8 cellular contexts compared by ENCODE assay signal in the genomic region with DNA sequence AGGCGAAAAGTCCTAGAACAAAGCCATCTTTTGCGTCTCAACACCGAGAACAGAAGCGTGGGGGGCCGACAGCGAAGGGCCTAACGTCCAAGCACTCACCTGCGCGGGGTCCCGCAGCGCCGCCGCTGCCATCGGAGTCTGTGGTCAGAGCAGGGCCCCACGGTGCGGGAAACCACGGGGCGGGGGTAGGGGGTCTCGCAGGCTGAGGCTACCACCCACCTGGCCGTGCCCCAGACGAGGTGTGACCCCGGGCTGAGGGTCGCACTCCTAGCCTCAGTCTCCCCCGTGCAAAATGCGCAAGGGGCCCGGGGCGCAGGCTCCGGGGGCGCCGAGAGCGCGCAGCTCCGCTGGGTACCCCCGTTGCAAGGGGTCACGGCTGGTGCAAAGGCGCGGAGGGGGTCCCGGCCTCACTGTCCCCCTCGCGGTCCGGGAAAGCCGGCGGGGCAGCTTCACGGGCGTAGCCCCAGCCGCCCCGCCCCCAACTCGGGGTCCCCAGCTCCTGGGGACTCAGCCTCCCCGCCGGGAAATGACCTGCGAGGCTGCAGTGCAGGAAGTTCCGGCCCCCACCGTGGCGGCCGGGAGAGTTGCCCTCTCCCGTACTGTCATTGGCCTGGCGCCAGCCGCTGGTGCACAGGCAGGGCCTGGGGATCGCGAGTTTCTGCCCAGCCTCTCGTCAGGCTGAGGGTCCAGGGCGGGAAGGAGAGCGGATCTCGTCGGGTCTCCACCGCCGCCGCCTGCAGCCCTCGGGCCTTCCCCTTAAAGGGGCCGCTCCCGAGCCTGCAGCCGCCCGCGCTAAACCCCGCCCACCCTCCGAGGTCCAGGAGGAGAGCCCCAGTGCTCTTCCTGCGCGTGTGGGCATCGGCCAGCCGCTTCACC. TPM values are rescaled to one million over a fixed set of nuclear protein-coding genes. Genes with fewer than 3 reads are reported as not detected.
DNase-seq lines count a peak whose midpoint lies in the region; ATAC-seq and TF ChIP-seq lines count a peak whose summit lies in the region.

Gene ZNF792, minus strand, starts transcription at position 699 of the 876 bp plus-strand sequence. Its CDS starts 567 bp downstream, at position 132.

- no peaks in the 10 kb centered on the region for H3K27me3 Mint-ChIP-seq in CD4-positive, alpha-beta memory T cell

- peak within 1 kb of the TSS; percentile 93 to 99 (median 97) for H3K4me3 Mint-ChIP-seq in CD4-positive, alpha-beta memory T cell

- H3K9me3 Mint-ChIP-seq in CD4-positive, alpha-beta memory T cell = peaks cover 4 to 74% (median 62%) of the 10 kb centered on the region in 8 donors

- peaks cover 18 to 28% (median 24%) of the 10 kb centered on the region in 4 donors for H3K4me1 Mint-ChIP-seq in CD4-positive, alpha-beta memory T cell

- ATAC-seq in GM19463 (IDR thresholded peaks at IDR 0.05; ENCODE audit: unreplicated experiment) (peak; percentile 83), right cardiac atrium (peak; percentile 81 to 90), psoas muscle (peak; percentile 68 to 90 (median 80))

- intact Hi-C loops in CD4-positive, alpha-beta memory T cell (cut with micrococcal nuclease) = loop anchor here (5.0 kb wide), 1 partner anchor 36 kb away; the partner anchor contains the start of gene ZNF30
- intact Hi-C loops in right cardiac atrium (cut with DNase I) (no loop called here), psoas muscle (cut with DNase I) (no loop called here)

- DNase-seq in CD4-positive, alpha-beta memory T cell = peak; percentile 36 to 57 (median 39)
- DNase-seq in KG1 (lab: John Stamatoyannopoulos, UW) (peak; percentile 16), SW480 (ENCODE audit: low spot score) (peak; percentile 67), anterior cingulate cortex (lab: John Stamatoyannopoulos, UW) (peak in 40 of 58 donors; percentile 3 to 62 (median 29)), right cardiac atrium (peak; percentile 73 to 92 (median 89)), psoas muscle (peak; percentile 70 to 82), GOT3 (lab: John Stamatoyannopoulos, UW) (no peak)

- POLR2A ChIA-PET in CD4-positive, alpha-beta memory T cell (lab: Charles Lee; ENCODE audit: partially characterized antibody) = interaction anchor here (0.5 to 3.4 kb wide), 15 partner anchors 9 to 305 kb away, joined by 3 to 34 read pairs (median 4); partner anchors contain the start of genes GRAMD1A, SCGB2B2, USF2 and ZNF30

- H3K27me3 ChIP-seq in CD4-positive, alpha-beta memory T cell (ENCODE audit: insufficient read depth, low read length) = no peaks in the 10 kb centered on the region
- H3K27me3 ChIP-seq in right cardiac atrium (ENCODE audit: control insufficient read depth, insufficient read depth) (no peaks in the 10 kb centered on the region), psoas muscle (ENCODE audit: insufficient read depth in 3 of 3, low read length in 2 of 3) (no peaks in the 10 kb centered on the region)

- peak within 1 kb of the TSS; percentile 62 to 80 for H3K4me3 ChIP-seq in CD4-positive, alpha-beta memory T cell (ENCODE audit: low read length in 2 of 2)
- H3K4me3 ChIP-seq in right cardiac atrium (ENCODE audit: low read length) = peak within 1 kb of the TSS; percentile 87
- peak within 1 kb of the TSS; percentile 99 for H3K4me3 ChIP-seq in psoas muscle

- peaks cover 34% of the 10 kb centered on the region for H3K36me3 ChIP-seq in CD4-positive, alpha-beta memory T cell (ENCODE audit: insufficient read depth, low read length)
- peaks cover 16 to 22% of the 10 kb centered on the region in 2 donors for H3K36me3 ChIP-seq in psoas muscle (ENCODE audit: insufficient read depth in 1 of 2, low read depth in 1 of 2)

- peak within 1 kb of the TSS; percentile 88 to 97 (median 93) for H3K27ac Mint-ChIP-seq in CD4-positive, alpha-beta memory T cell

- TF ChIP-seq CTCF in psoas muscle (IDR thresholded peaks at IDR 0.05) = no peak

- H3K36me3 Mint-ChIP-seq in CD4-positive, alpha-beta memory T cell = peaks cover 52 to 58% of the 10 kb centered on the region in 2 donors

- H3K27ac ChIP-seq in CD4-positive, alpha-beta memory T cell (ENCODE audit: low read depth, low read length) = peak within 1 kb of the TSS; percentile 49
- peak within 1 kb of the TSS; percentile 73 for H3K27ac ChIP-seq in right cardiac atrium (ENCODE audit: low read length)
- H3K27ac ChIP-seq in psoas muscle = peak within 1 kb of the TSS; percentile 63

- WGBS in right cardiac atrium = under 1% methylated on average over 80 of the region's 80 CpGs
- 0 to 1% (median 0%) methylated on average over 44 to 80 of the region's 80 CpGs for WGBS in psoas muscle, 3 donors

- H3K4me1 ChIP-seq in CD4-positive, alpha-beta memory T cell (ENCODE audit: insufficient read depth, low read length) = peaks cover 18% of the 10 kb centered on the region
- H3K4me1 ChIP-seq in right cardiac atrium (ENCODE audit: control insufficient read depth, insufficient read depth, low read length) (peaks cover 7% of the 10 kb centered on the region), psoas muscle (peaks cover 11% of the 10 kb centered on the region)

- peaks cover 32 to 37% of the 10 kb centered on the region in 2 donors for H3K9me3 ChIP-seq in CD4-positive, alpha-beta memory T cell (ENCODE audit: control insufficient read depth in 1 of 2, low read length in 2 of 2)
- peaks cover 17% of the 10 kb centered on the region for H3K9me3 ChIP-seq in right cardiac atrium (ENCODE audit: control insufficient read depth, low read length)
- peaks cover 15% of the 10 kb centered on the region for H3K9me3 ChIP-seq in psoas muscle

- CTCF ChIA-PET in CD4-positive, alpha-beta memory T cell (lab: Charles Lee; ENCODE audit: partially characterized antibody) = interaction anchor here (0.8 to 4.0 kb wide), 5 partner anchors 9 to 50 kb away, joined by 3 to 24 read pairs (median 3); no protein-coding TSS in a partner anchor

RNA-seq across cellular contexts. Expression of gene ZNF792, which starts in this region (rescaled TPM):
- total RNA-seq in CD4-positive, alpha-beta memory T cell = 10 to 100 TPM; 33.9 to 34.7 TPM
- 10 to 100 TPM; 10.1 to 23.9 TPM for polyA plus RNA-seq in CD4-positive, alpha-beta memory T cell
- total RNA-seq in right cardiac atrium = 1 to 10 TPM; 3.3 to 5.1 (median 4.3) TPM
- 1.1 TPM for polyA plus RNA-seq in right cardiac atrium
- total RNA-seq in psoas muscle = 1 to 10 TPM; 1.5 to 4.2 (median 2.0) TPM
- 1 to 10 TPM in 1 of 3 donors, under 1 TPM in 2; 0.83 to 1.3 (median 0.93) TPM for polyA plus RNA-seq in psoas muscle

Comparison
In these comparisons a context has a peak if more than half of its experiments do, and no peak if none do; other contexts are left out.
1. RNA of gene ZNF792 (total RNA-seq): 33.9 to 34.7 TPM in CD4-positive, alpha-beta memory T cell; 3.3 to 5.1 TPM in right cardiac atrium and 1.5 to 4.2 TPM in psoas muscle; every median in the first group is over 4 times any median in the second.
2. Peak in every context shown above with its lines, with median percentiles within 50 percentile points of each other: H3K27ac ChIP-seq, H3K4me3 ChIP-seq and ATAC-seq.